In genomic region chr14:90743826-90744225, GRCh38 we compare ENCODE assay signal across 16 cellular contexts.
"Had no signal": no experiment of that assay in that cellular context is flagged by ENCODE, and none has a peak within 500 bp of the region (broad histone marks: within the 10 kb centered on the region; RNA-seq: fewer than 3 reads in every experiment).

No MANE protein-coding gene starts in this region.

- H3K4me1 ChIP-seq: body of pancreas, SJCRH30 had no signal

- H3K36me3 ChIP-seq: adrenal gland had no signal

- H3K27ac ChIP-seq: body of pancreas, SJCRH30 had no signal

- ATAC-seq: activated CD8-positive, alpha-beta T cell treated with anti-CD3 and anti-CD28 coated beads, Interleukin-2, amount 10 ng/mL, durations not matched to agents 7 days and 5 days; body of pancreas; effector memory CD8-positive, alpha-beta T cell; natural killer cell treated with Interleukin-12 subunit alpha and Interleukin-12 subunit beta and Interleukin-15 and Interleukin-18, amount 100 ng/mL, for 72 hours; stimulated activated naive B cell treated with anti-CD40 and anti-IgM and Interleukin-4, amounts not matched to agents 10 μg/mL and 1 μg/mL and 100 μg/mL, for 72 hours; WTC11 had no signal

- H3K27me3 ChIP-seq: adrenal gland, body of pancreas, SJCRH30 had no signal

- DNase-seq: activated CD4-positive, alpha-beta T cell treated with anti-CD3 and anti-CD28 coated beads for 4 hours; activated CD8-positive, alpha-beta memory T cell treated with anti-CD3 and anti-CD28 coated beads, Interleukin-2, amount 50 U/mL, for 4 hours; activated CD8-positive, alpha-beta T cell treated with anti-CD3 and anti-CD28 coated beads, Interleukin-2, amount 10 ng/mL, durations not matched to agents 7 days and 5 days; activated effector memory CD4-positive, alpha-beta T cell treated with anti-CD3 and anti-CD28 coated beads, Interleukin-2, amount 50 U/mL, for 16 hours; activated T-cell treated with anti-CD3 and anti-CD28 coated beads, Interleukin-2, amount 50 U/mL, for 48 hours; body of pancreas; effector memory CD8-positive, alpha-beta T cell; hippocampal formation; mesendoderm; nucleus accumbens; SJCRH30; stimulated activated CD4-positive, alpha-beta T cell treated with anti-CD3 and anti-CD28 coated beads, Interleukin-4, amount 100 ng/mL, for 1 hour; stimulated activated naive B cell treated with anti-CD40 and anti-IgM and Interleukin-4, amounts not matched to agents 10 μg/mL and 1 μg/mL and 100 μg/mL, for 72 hours had no signal

- H3K9me3 ChIP-seq: adrenal gland, body of pancreas had no signal

- H3K4me3 ChIP-seq: adrenal gland, body of pancreas, SJCRH30 had no signal
